ENCODE assay signal across 26 cellular contexts in the genomic region with DNA sequence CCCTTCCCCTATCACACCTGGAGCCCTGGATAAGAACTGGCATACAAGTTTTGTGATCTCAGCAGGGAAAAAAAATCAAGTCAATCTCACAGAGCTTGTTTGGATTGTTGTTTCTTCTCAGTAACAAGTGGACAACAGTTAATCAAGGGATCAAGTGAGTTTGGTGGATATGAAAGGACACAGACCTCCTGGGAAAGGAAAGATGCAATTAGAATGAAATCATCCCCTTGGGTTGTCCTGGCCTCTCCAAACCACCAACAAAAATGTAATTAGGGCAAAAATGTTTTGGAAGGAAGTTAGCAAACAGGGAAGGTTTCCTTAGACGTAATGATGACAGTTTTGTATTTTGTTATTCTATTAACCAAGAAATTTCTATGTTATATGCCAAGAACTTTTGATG.
DNase-seq lines count a peak whose midpoint lies in the region; ATAC-seq and TF ChIP-seq lines count a peak whose summit lies in the region.
"Had no signal": no experiment of that assay in that cellular context is flagged by ENCODE, and none has a peak within 500 bp of the region (broad histone marks: within the 10 kb centered on the region; RNA-seq: fewer than 3 reads in every experiment).

No MANE protein-coding gene starts in this region.

- peaks cover 0 to 20% of the 10 kb centered on the region in 2 donors for H3K27me3 ChIP-seq in naive thymus-derived CD4-positive, alpha-beta T cell (ENCODE audit: control insufficient read depth in 2 of 2, insufficient read depth in 2 of 2, low read length in 2 of 2)
- H3K27me3 ChIP-seq in PC-3 (ENCODE audit: low read length) (no peaks in the 10 kb centered on the region), osteoblast (ENCODE audit: insufficient read depth, low read length) (no peaks in the 10 kb centered on the region)
- H3K27me3 ChIP-seq: SJCRH30 had no signal

- peaks cover 7% of the 10 kb centered on the region for H3K36me3 Mint-ChIP-seq in nephron progenitor cell (ENCODE audit: low read depth)
- peaks cover 0 to 19% (median 0%) of the 10 kb centered on the region in 5 donors for H3K36me3 Mint-ChIP-seq in naive thymus-derived CD4-positive, alpha-beta T cell
- H3K36me3 Mint-ChIP-seq: natural killer cell had no signal

- H3K4me2 ChIP-seq in PC-3 (ENCODE audit: low read length) (no peak overlapping the region), osteoblast (ENCODE audit: insufficient read depth, low read length) (no peak overlapping the region)

- no peaks in the 10 kb centered on the region for H3K9me2 ChIP-seq in PC-3 (replicated peaks; ENCODE audit: low read length)

- no peaks in the 10 kb centered on the region for H3K9me3 ChIP-seq in HEK293 (ENCODE audit: control insufficient read depth, insufficient read depth, low read depth, low read length)
- no peaks in the 10 kb centered on the region for H3K9me3 ChIP-seq in naive thymus-derived CD4-positive, alpha-beta T cell (ENCODE audit: control insufficient read depth in 2 of 3, low read length in 3 of 3)
- no peaks in the 10 kb centered on the region for H3K9me3 ChIP-seq in PC-3 (ENCODE audit: low read length)
- no peaks in the 10 kb centered on the region for H3K9me3 ChIP-seq in osteoblast (ENCODE audit: low read depth, low read length)
- H3K9me3 ChIP-seq: SJCRH30, transverse colon had no signal

- H3K9ac ChIP-seq in PC-3 (ENCODE audit: low read length), result no peak overlapping the region

- POLR2A ChIA-PET in HEK293 (lab: Yijun Ruan, JAX), result interaction anchor here (0.6 kb wide), 1 partner anchor 485 kb away, joined by 4 read pairs; no protein-coding TSS in a partner anchor
- POLR2A ChIA-PET in naive thymus-derived CD4-positive, alpha-beta T cell (lab: Charles Lee), result no interaction called here
- POLR2A ChIA-PET in PC-3 (lab: Charles Lee; ENCODE audit: unreplicated experiment), result no interaction called here

- peak overlapping the region; percentile 73 for H3K4me3 Mint-ChIP-seq in nephron progenitor cell
- H3K4me3 Mint-ChIP-seq in stimulated activated naive CD8-positive, alpha-beta T cell treated with anti-CD3 and anti-CD28 coated beads, Interleukin-15, amount 100 ng/mL, for 72 hours, result no peak overlapping the region
- peak overlapping the region in 1 of 10 donors; percentile 7 for H3K4me3 Mint-ChIP-seq in naive thymus-derived CD4-positive, alpha-beta T cell
- H3K4me3 Mint-ChIP-seq: activated CD4-positive, alpha-beta memory T cell treated with anti-CD3 and anti-CD28 coated beads, Interleukin-2, amount 10 ng/mL, durations not matched to agents 7 days and 5 days; natural killer cell had no signal

- H2AFZ ChIP-seq in PC-3 (ENCODE audit: low read length) (no peak overlapping the region), osteoblast (ENCODE audit: low read length) (no peak overlapping the region)

- no peaks in the 10 kb centered on the region for H4K20me1 ChIP-seq in PC-3 (ENCODE audit: low read length)
- no peaks in the 10 kb centered on the region for H4K20me1 ChIP-seq in osteoblast (ENCODE audit: insufficient read depth, low read length)

- no peaks in the 10 kb centered on the region for H3K36me3 ChIP-seq in HEK293 (ENCODE audit: control insufficient read depth in 2 of 2, insufficient read depth in 1 of 2, low read length in 2 of 2)
- no peaks in the 10 kb centered on the region for H3K36me3 ChIP-seq in naive thymus-derived CD4-positive, alpha-beta T cell (ENCODE audit: control insufficient read depth in 2 of 3, insufficient read depth in 3 of 3, low read length in 3 of 3)
- no peaks in the 10 kb centered on the region for H3K36me3 ChIP-seq in PC-3 (ENCODE audit: low read depth, low read length)
- H3K36me3 ChIP-seq in osteoblast (ENCODE audit: insufficient read depth, low read length), result no peaks in the 10 kb centered on the region
- H3K36me3 ChIP-seq: SJCRH30, transverse colon had no signal

- CTCF ChIA-PET in HEK293 (lab: Yijun Ruan, JAX) (interaction anchor here (0.6 to 1.0 kb wide), 4 partner anchors 7 to 850 kb away, joined by 3 to 5 read pairs (median 3); a partner anchor contains a TSS), PC-3 (lab: Charles Lee) (no interaction called here)
- CTCF ChIA-PET in naive thymus-derived CD4-positive, alpha-beta T cell (lab: Charles Lee), result no interaction called here

- H3K27me3 Mint-ChIP-seq in nephron progenitor cell (ENCODE audit: low read depth, poor library complexity), result peaks cover 28% of the 10 kb centered on the region
- H3K27me3 Mint-ChIP-seq in stimulated activated naive CD8-positive, alpha-beta T cell treated with anti-CD3 and anti-CD28 coated beads, Interleukin-15, amount 100 ng/mL, for 72 hours, result peaks cover 92% of the 10 kb centered on the region
- H3K27me3 Mint-ChIP-seq in naive thymus-derived CD4-positive, alpha-beta T cell, result peaks cover 35 to 87% (median 73%) of the 10 kb centered on the region in 5 donors

- TF ChIP-seq CTCF in HEK293 (tag by site-specific recombination; IDR thresholded peaks at IDR 0.05) (no peak), nephron progenitor cell (IDR thresholded peaks at IDR 0.05) (no peak), PC-3 (conservative IDR thresholded peaks at IDR 0.05; ENCODE audit: low read depth, low read length) (no peak), osteoblast (IDR thresholded peaks at IDR 0.05; ENCODE audit: extremely low read depth, low read depth, low read length) (no peak)

- H3K79me2 ChIP-seq in PC-3 (ENCODE audit: low read length) (no peaks in the 10 kb centered on the region), osteoblast (ENCODE audit: insufficient read depth, low read length) (no peaks in the 10 kb centered on the region)

- no peaks in the 10 kb centered on the region for H3F3A ChIP-seq in PC-3 (ENCODE audit: low read length, unreplicated experiment)

- H3K4me3 ChIP-seq in HEK293 (ENCODE audit: low read depth, low read length) (no peak overlapping the region), PC-3 (ENCODE audit: low read length) (no peak overlapping the region), osteoblast (ENCODE audit: insufficient read depth, low read length) (no peak overlapping the region)
- H3K4me3 ChIP-seq in naive thymus-derived CD4-positive, alpha-beta T cell (ENCODE audit: low read length), result no peak overlapping the region
- H3K4me3 ChIP-seq: K562, SJCRH30 had no signal

- peak; percentile 79 for DNase-seq in AG20443 (ENCODE audit: low spot score)
- DNase-seq in dedifferentiated amniotic fluid mesenchymal stem cell (ENCODE audit: extremely low spot score), result peak; percentile 63
- no peak for DNase-seq in nephron progenitor cell
- DNase-seq in stimulated activated naive CD8-positive, alpha-beta T cell treated with anti-CD3 and anti-CD28 coated beads, Interleukin-15, amount 100 ng/mL, for 72 hours, result no peak
- DNase-seq in naive thymus-derived CD4-positive, alpha-beta T cell, result no peak
- no peak for DNase-seq in PC-3
- DNase-seq in osteoblast (ENCODE audit: insufficient read length, low spot score, missing footprints), result no peak
- DNase-seq: activated CD4-positive, alpha-beta memory T cell treated with anti-CD3 and anti-CD28 coated beads, Interleukin-2, amount 10 ng/mL, durations not matched to agents 7 days and 5 days; activated CD8-positive, alpha-beta memory T cell treated with anti-CD3 and anti-CD28 coated beads, Interleukin-2, amount 50 U/mL, for 48 hours; activated naive CD4-positive, alpha-beta T cell treated with anti-CD3 and anti-CD28 coated beads, Interleukin-2, amount 50 U/mL, for 16 hours; aorta; Calu3; dorsolateral prefrontal cortex; GOT3; head of caudate nucleus; midbrain; natural killer cell; NCI-H1105 treated with DMSO at 0.1 percent for 48 hours; NCI-H2029; NCI-H526 treated with DMSO at 0.1 percent for 48 hours; SJCRH30; T-helper 1 cell; transverse colon had no signal

- H3K4me1 ChIP-seq in HEK293 (ENCODE audit: control insufficient read depth, insufficient read depth, low read length) (peaks cover 3% of the 10 kb centered on the region; the same call in 1 of the 2 replicates), PC-3 (ENCODE audit: insufficient read depth, low read length) (0 out of 2 replicates have a peak, but pooled peaks cover 11% of the 10 kb centered on the region), osteoblast (ENCODE audit: insufficient read depth, low read length) (peaks cover 10% of the 10 kb centered on the region)
- peaks cover 0 to 5% of the 10 kb centered on the region in 2 donors for H3K4me1 ChIP-seq in naive thymus-derived CD4-positive, alpha-beta T cell (ENCODE audit: control insufficient read depth in 2 of 2, insufficient read depth in 2 of 2, low read length in 2 of 2)
- H3K4me1 ChIP-seq: SJCRH30 had no signal

- peaks cover 7% of the 10 kb centered on the region for H3K9me3 Mint-ChIP-seq in nephron progenitor cell
- no peaks in the 10 kb centered on the region for H3K9me3 Mint-ChIP-seq in stimulated activated naive CD8-positive, alpha-beta T cell treated with anti-CD3 and anti-CD28 coated beads, Interleukin-15, amount 100 ng/mL, for 72 hours
- peaks cover 0 to 3% (median 0%) of the 10 kb centered on the region in 11 donors for H3K9me3 Mint-ChIP-seq in naive thymus-derived CD4-positive, alpha-beta T cell
- H3K9me3 Mint-ChIP-seq: activated CD4-positive, alpha-beta memory T cell treated with anti-CD3 and anti-CD28 coated beads, Interleukin-2, amount 10 ng/mL, durations not matched to agents 7 days and 5 days; natural killer cell had no signal

- intact Hi-C loops in naive thymus-derived CD4-positive, alpha-beta T cell (cut with micrococcal nuclease), result no loop called here
- intact Hi-C loops in PC-3 (cut with micrococcal nuclease), result no loop called here

- H3K27ac ChIP-seq in HEK293 (ENCODE audit: extremely low read depth, low read depth, low read length), result no peak overlapping the region
- H3K27ac ChIP-seq in naive thymus-derived CD4-positive, alpha-beta T cell (ENCODE audit: low read depth, low read length), result no peak overlapping the region
- H3K27ac ChIP-seq in PC-3 (ENCODE audit: low read length), result no peak overlapping the region
- H3K27ac ChIP-seq in osteoblast (ENCODE audit: low read depth, low read length), result no peak overlapping the region
- H3K27ac ChIP-seq: dorsolateral prefrontal cortex, SJCRH30, transverse colon had no signal

- peaks cover 43% of the 10 kb centered on the region for H3K4me1 Mint-ChIP-seq in nephron progenitor cell
- H3K4me1 Mint-ChIP-seq in stimulated activated naive CD8-positive, alpha-beta T cell treated with anti-CD3 and anti-CD28 coated beads, Interleukin-15, amount 100 ng/mL, for 72 hours, result peaks cover 32% of the 10 kb centered on the region
- H3K4me1 Mint-ChIP-seq in naive thymus-derived CD4-positive, alpha-beta T cell, result peaks cover 0 to 77% (median 17%) of the 10 kb centered on the region in 7 donors

- ATAC-seq in stimulated activated naive CD8-positive, alpha-beta T cell treated with anti-CD3 and anti-CD28 coated beads, Interleukin-15, amount 100 ng/mL, for 72 hours, result no peak
- ATAC-seq in naive thymus-derived CD4-positive, alpha-beta T cell, result no peak
- ATAC-seq in PC-3, result no peak
- ATAC-seq: activated CD4-positive, CD25-positive, alpha-beta regulatory T cell treated with anti-CD3 and anti-CD28 coated beads, Interleukin-2, amount 50 U/mL, for 24 hours; K562; natural killer cell had no signal

- H3K27ac Mint-ChIP-seq in nephron progenitor cell, result no peak overlapping the region
- no peak overlapping the region for H3K27ac Mint-ChIP-seq in stimulated activated naive CD8-positive, alpha-beta T cell treated with anti-CD3 and anti-CD28 coated beads, Interleukin-15, amount 100 ng/mL, for 72 hours
- H3K27ac Mint-ChIP-seq in naive thymus-derived CD4-positive, alpha-beta T cell, result no peak overlapping the region
- H3K27ac Mint-ChIP-seq: activated CD4-positive, alpha-beta memory T cell treated with anti-CD3 and anti-CD28 coated beads, Interleukin-2, amount 10 ng/mL, durations not matched to agents 7 days and 5 days; natural killer cell had no signal

- BruUV-seq in PC-3 (replicated peaks; lab: Mats Ljungman, UMichigan), result no TSS peak

Comparison
In these comparisons a context has a peak if more than half of its experiments do, and no peak if none do; other contexts are left out.
1. DNase-seq: peak in AG20443 (single experiment) and dedifferentiated amniotic fluid mesenchymal stem cell (single experiment); none in nephron progenitor cell (single experiment), stimulated activated naive CD8-positive, alpha-beta T cell treated with anti-CD3 and anti-CD28 coated beads, Interleukin-15, amount 100 ng/mL, for 72 hours (0 of 2), naive thymus-derived CD4-positive, alpha-beta T cell (0 of 9), PC-3 (single experiment) and osteoblast (single experiment).